ENCODE assay signal across 3 cellular contexts in genomic region chr12:92977326-92977725, GRCh38.
TF ChIP-seq lines count a peak whose summit lies in the region.

No MANE protein-coding gene starts in this region.

TF ChIP-seq in IMR-90, 13 proteins besides CTCF, POLR2A, EP300 and RAD21:
- TF ChIP-seq FOS (IDR thresholded peaks at IDR 0.05; ENCODE audit: low read depth, low read length): no peak
TF ChIP-seq in IMR-90: peak in this region for 0.

TF ChIP-seq in K562, 482 proteins besides CTCF, POLR2A, EP300 and RAD21:
- no peak for TF ChIP-seq SIN3B (IDR thresholded peaks at IDR 0.05; ENCODE audit: low read depth)
- no peak for TF ChIP-seq POLR2AphosphoS2 (IDR thresholded peaks at IDR 0.05; ENCODE audit: low read length)
- no peak for TF ChIP-seq ZNF224 (CRISPR knock-in tag; IDR thresholded peaks at IDR 0.05)
- no peak for TF ChIP-seq SMARCA4 (IDR thresholded peaks at IDR 0.05)
- no peak for TF ChIP-seq STAT5A (IDR thresholded peaks at IDR 0.05; ENCODE audit: borderline replicate concordance, low read length)
- no peak for TF ChIP-seq HOMEZ (CRISPR knock-in tag; IDR thresholded peaks at IDR 0.05)
- no peak for TF ChIP-seq ZNF766 (CRISPR knock-in tag; conservative IDR thresholded peaks at IDR 0.05)
- no peak for TF ChIP-seq ZFP36 (IDR thresholded peaks at IDR 0.05; ENCODE audit: low read depth, low read length, partially characterized antibody)
- no peak for TF ChIP-seq XRCC5 (IDR thresholded peaks at IDR 0.05; ENCODE audit: low read depth, low read length)

TF ChIP-seq in SK-N-SH, 30 proteins besides CTCF, POLR2A, EP300 and RAD21:
- no peak for TF ChIP-seq USF2 (IDR thresholded peaks at IDR 0.05; ENCODE audit: borderline replicate concordance, low read depth, low read length)
- no peak for TF ChIP-seq TEAD4 (IDR thresholded peaks at IDR 0.05; ENCODE audit: borderline replicate concordance, insufficient read depth)
- no peak for TF ChIP-seq NRF1 (IDR thresholded peaks at IDR 0.05; ENCODE audit: low read depth, low read length)
